ENCODE assay signal across 1 cellular context in genomic region chr16:85162478-85163277, GRCh38.
TF ChIP-seq lines count a peak whose summit lies in the region.

No MANE protein-coding gene starts in this region.

TF ChIP-seq in HepG2, 621 proteins besides CTCF, POLR2A, EP300 and RAD21 (continued from another document and continues in another):
- TF ChIP-seq DPF2 (CRISPR knock-in tag; IDR thresholded peaks at IDR 0.05; ENCODE audit: borderline replicate concordance, low read depth) = no peak
- TF ChIP-seq ARNT (IDR thresholded peaks at IDR 0.05) = no peak
- no peak for TF ChIP-seq SNAI1 (CRISPR knock-in tag; IDR thresholded peaks at IDR 0.05; ENCODE audit: borderline replicate concordance)
- no peak for TF ChIP-seq GMEB2 (CRISPR knock-in tag; IDR thresholded peaks at IDR 0.05; ENCODE audit: low read depth)
- no peak for TF ChIP-seq BCL6 (CRISPR knock-in tag; IDR thresholded peaks at IDR 0.05)
- TF ChIP-seq SMARCC2 (IDR thresholded peaks at IDR 0.05) = no peak
- TF ChIP-seq ZBTB49 (CRISPR knock-in tag; IDR thresholded peaks at IDR 0.05; ENCODE audit: borderline replicate concordance) = no peak
- TF ChIP-seq ZNF124 (CRISPR knock-in tag; IDR thresholded peaks at IDR 0.05) = no peak
- TF ChIP-seq NR2C2 (CRISPR knock-in tag; IDR thresholded peaks at IDR 0.05; ENCODE audit: borderline replicate concordance) = no peak
- TF ChIP-seq ZNF547 (CRISPR knock-in tag; IDR thresholded peaks at IDR 0.05) = no peak
- TF ChIP-seq RBAK (CRISPR knock-in tag; IDR thresholded peaks at IDR 0.05) = no peak
- TF ChIP-seq BATF2 (CRISPR knock-in tag; IDR thresholded peaks at IDR 0.05) = no peak
- no peak for TF ChIP-seq ZNF773 (CRISPR knock-in tag; IDR thresholded peaks at IDR 0.05; ENCODE audit: borderline replicate concordance)
- TF ChIP-seq JDP2 (CRISPR knock-in tag; IDR thresholded peaks at IDR 0.05; ENCODE audit: borderline replicate concordance) = no peak
- TF ChIP-seq ZMAT3 (CRISPR knock-in tag; conservative IDR thresholded peaks at IDR 0.05) = peak; percentile 70; the same call in 1 of the 2 replicates
- TF ChIP-seq ZNF563 (CRISPR knock-in tag; IDR thresholded peaks at IDR 0.05) = 0 out of 2 replicates have a peak, but pooled peaks have one; percentile 37
- TF ChIP-seq ZNF570 (CRISPR knock-in tag; IDR thresholded peaks at IDR 0.05; ENCODE audit: borderline replicate concordance) = no peak
- TF ChIP-seq THAP11 (CRISPR knock-in tag; IDR thresholded peaks at IDR 0.05) = no peak
- TF ChIP-seq ARID5B (CRISPR knock-in tag; IDR thresholded peaks at IDR 0.05) = peak; percentile 37; the same call in 1 of the 2 replicates
- no peak for TF ChIP-seq FOSL1 (CRISPR knock-in tag; IDR thresholded peaks at IDR 0.05; ENCODE audit: borderline replicate concordance)
- TF ChIP-seq TFAP4 (IDR thresholded peaks at IDR 0.05; ENCODE audit: borderline replicate concordance, low read depth) = peak; percentile 73; the same call in 1 of the 2 replicates
- no peak for TF ChIP-seq ATF7 (IDR thresholded peaks at IDR 0.05)
- no peak for TF ChIP-seq ATF7 (CRISPR knock-in tag; IDR thresholded peaks at IDR 0.05)
- TF ChIP-seq U2AF2 (IDR thresholded peaks at IDR 0.05; ENCODE audit: low read depth, low read length) = no peak
- TF ChIP-seq NPAS2 (CRISPR knock-in tag; IDR thresholded peaks at IDR 0.05; ENCODE audit: borderline replicate concordance) = no peak
- TF ChIP-seq SIN3A (IDR thresholded peaks at IDR 0.05; ENCODE audit: borderline replicate concordance, low read depth, low read length) = peak; percentile 17; the same call in 1 of the 2 replicates
- peak; percentile 76; the same call in 1 of the 2 replicates for TF ChIP-seq HIVEP1 (CRISPR knock-in tag; IDR thresholded peaks at IDR 0.05)
- TF ChIP-seq PRMT3 (CRISPR knock-in tag; IDR thresholded peaks at IDR 0.05; ENCODE audit: borderline replicate concordance, low read depth) = no peak
- no peak for TF ChIP-seq ZNF75D (CRISPR knock-in tag; IDR thresholded peaks at IDR 0.05; ENCODE audit: borderline replicate concordance)
- no peak for TF ChIP-seq ZNF841 (CRISPR knock-in tag; IDR thresholded peaks at IDR 0.05; ENCODE audit: borderline replicate concordance)
- no peak for TF ChIP-seq ATF1 (CRISPR knock-in tag; IDR thresholded peaks at IDR 0.05)
- TF ChIP-seq STAT6 (CRISPR knock-in tag; IDR thresholded peaks at IDR 0.05; ENCODE audit: borderline replicate concordance) = no peak
- TF ChIP-seq SMC3 (IDR thresholded peaks at IDR 0.05; ENCODE audit: low read length) = no peak
- TF ChIP-seq ZNF713 (CRISPR knock-in tag; IDR thresholded peaks at IDR 0.05) = no peak
- TF ChIP-seq PAWR (CRISPR knock-in tag; IDR thresholded peaks at IDR 0.05; ENCODE audit: borderline replicate concordance) = no peak
- no peak for TF ChIP-seq POLR2AphosphoS2 (IDR thresholded peaks at IDR 0.05; ENCODE audit: low read depth, low read length)
- no peak for TF ChIP-seq HNRNPUL1 (IDR thresholded peaks at IDR 0.05; ENCODE audit: low read depth, low read length)
- 0 out of 2 replicates have a peak, but pooled peaks have one; percentile 33 for TF ChIP-seq POGK (CRISPR knock-in tag; conservative IDR thresholded peaks at IDR 0.05)
- no peak for TF ChIP-seq RFX1 (IDR thresholded peaks at IDR 0.05)
- TF ChIP-seq CREB3 (CRISPR knock-in tag; IDR thresholded peaks at IDR 0.05) = no peak
- TF ChIP-seq PHF20 (CRISPR knock-in tag; IDR thresholded peaks at IDR 0.05) = no peak
- peak; percentile 55; the same call in 1 of the 2 replicates for TF ChIP-seq KDM5B (CRISPR knock-in tag; IDR thresholded peaks at IDR 0.05; ENCODE audit: borderline replicate concordance)
- TF ChIP-seq ZNF292 (CRISPR knock-in tag; IDR thresholded peaks at IDR 0.05; ENCODE audit: borderline replicate concordance, low read depth) = peak; percentile 94
- 0 out of 2 replicates have a peak, but pooled peaks have one; percentile 15 for TF ChIP-seq ZNF605 (CRISPR knock-in tag; IDR thresholded peaks at IDR 0.05)
- no peak for TF ChIP-seq NAIF1 (CRISPR knock-in tag; IDR thresholded peaks at IDR 0.05; ENCODE audit: borderline replicate concordance)
- no peak for TF ChIP-seq PITX1 (CRISPR knock-in tag; IDR thresholded peaks at IDR 0.05)
- 0 out of 2 replicates have a peak, but pooled peaks have one; percentile 9 for TF ChIP-seq TFDP1 (CRISPR knock-in tag; IDR thresholded peaks at IDR 0.05; ENCODE audit: borderline replicate concordance)
- TF ChIP-seq AGO2 (optimal IDR thresholded peaks at IDR 0.05; ENCODE audit: low read depth, low read length) = no peak
- no peak for TF ChIP-seq KAT7 (CRISPR knock-in tag; IDR thresholded peaks at IDR 0.05; ENCODE audit: borderline replicate concordance)
- no peak for TF ChIP-seq HMG20B (CRISPR knock-in tag; conservative IDR thresholded peaks at IDR 0.05)
